Comparison of ENCODE assay signal across 14 cellular contexts in genomic region chr16:77993111-77993571, GRCh38. TPM values are rescaled to one million over a fixed set of nuclear protein-coding genes. Genes with fewer than 3 reads are reported as not detected.
A peak's percentile ranks its signal among the peaks of the same experiment; 100 is the strongest.
DNase-seq lines count a peak whose midpoint lies in the region; ATAC-seq and TF ChIP-seq lines count a peak whose summit lies in the region.
"Had no signal": no experiment of that assay in that cellular context is flagged by ENCODE, and none has a peak within 500 bp of the region (broad histone marks: within the 10 kb centered on the region; RNA-seq: fewer than 3 reads in every experiment).

No MANE protein-coding gene starts in this region.

- CTCF ChIA-PET in activated CD8-positive, alpha-beta memory T cell treated with anti-CD3 and anti-CD28 coated beads, Interleukin-2, amount 10 ng/mL, durations not matched to agents 7 days and 5 days (lab: Charles Lee) = interaction anchor here (1.9 kb wide), 1 partner anchor 10 kb away, joined by 5 read pairs; no protein-coding TSS in a partner anchor

- peaks cover 14 to 49% (median 22%) of the 10 kb centered on the region in 5 experiments for H3K9me3 Mint-ChIP-seq in brain
- H3K9me3 Mint-ChIP-seq in effector memory CD8-positive, alpha-beta T cell = peaks cover 2 to 5% of the 10 kb centered on the region in 2 donors
- peaks cover 14% of the 10 kb centered on the region for H3K9me3 Mint-ChIP-seq in activated CD8-positive, alpha-beta memory T cell treated with anti-CD3 and anti-CD28 coated beads, Interleukin-2, amount 10 ng/mL, durations not matched to agents 7 days and 5 days (ENCODE audit: low read depth)

- DNase-seq in A172 (ENCODE audit: low spot score) (peak; percentile 14), HT-29 (ENCODE audit: low spot score) (peak; percentile 12), iris pigment epithelial cell (ENCODE audit: low read depth) (peak; percentile 59), EL (no peak)
- no peak for DNase-seq in effector memory CD8-positive, alpha-beta T cell
- no peak for DNase-seq in activated CD8-positive, alpha-beta memory T cell treated with anti-CD3 and anti-CD28 coated beads, Interleukin-2, amount 10 ng/mL, durations not matched to agents 7 days and 5 days
- DNase-seq: activated CD8-positive, alpha-beta memory T cell treated with anti-CD3 and anti-CD28 coated beads for 24 hours; brain microvascular endothelial cell; gastrocnemius medialis; GOT3; NCI-H146; nephron progenitor cell had no signal

- peaks cover 8% of the 10 kb centered on the region for H3K27me3 Mint-ChIP-seq in brain
- peaks cover 23 to 30% of the 10 kb centered on the region in 2 donors for H3K27me3 Mint-ChIP-seq in effector memory CD8-positive, alpha-beta T cell
- peaks cover 14% of the 10 kb centered on the region for H3K27me3 Mint-ChIP-seq in activated CD8-positive, alpha-beta memory T cell treated with anti-CD3 and anti-CD28 coated beads, Interleukin-2, amount 10 ng/mL, durations not matched to agents 7 days and 5 days

- H3K4me1 Mint-ChIP-seq in brain = peaks cover 51% of the 10 kb centered on the region
- no peaks in the 10 kb centered on the region for H3K4me1 Mint-ChIP-seq in effector memory CD8-positive, alpha-beta T cell (ENCODE audit: low read depth in 2 of 2)
- no peaks in the 10 kb centered on the region for H3K4me1 Mint-ChIP-seq in activated CD8-positive, alpha-beta memory T cell treated with anti-CD3 and anti-CD28 coated beads, Interleukin-2, amount 10 ng/mL, durations not matched to agents 7 days and 5 days

- peaks cover 4% of the 10 kb centered on the region for H3K36me3 Mint-ChIP-seq in brain
- H3K36me3 Mint-ChIP-seq in effector memory CD8-positive, alpha-beta T cell (ENCODE audit: insufficient read depth) = no peaks in the 10 kb centered on the region
- H3K36me3 Mint-ChIP-seq in activated CD8-positive, alpha-beta memory T cell treated with anti-CD3 and anti-CD28 coated beads, Interleukin-2, amount 10 ng/mL, durations not matched to agents 7 days and 5 days = peaks cover 4% of the 10 kb centered on the region

- peak overlapping the region in 1 of 5 experiments; percentile 41 for H3K4me3 Mint-ChIP-seq in brain
- H3K4me3 Mint-ChIP-seq in effector memory CD8-positive, alpha-beta T cell = no peak overlapping the region
- H3K4me3 Mint-ChIP-seq in activated CD8-positive, alpha-beta memory T cell treated with anti-CD3 and anti-CD28 coated beads, Interleukin-2, amount 10 ng/mL, durations not matched to agents 7 days and 5 days = no peak overlapping the region
- H3K4me3 Mint-ChIP-seq: nephron progenitor cell had no signal

- ATAC-seq in effector memory CD8-positive, alpha-beta T cell (replicated peaks) = no peak
- no peak for ATAC-seq in HG02610 (IDR thresholded peaks at IDR 0.05; ENCODE audit: unreplicated experiment)
- no peak for ATAC-seq in activated CD8-positive, alpha-beta memory T cell treated with anti-CD3 and anti-CD28 coated beads, Interleukin-2, amount 10 ng/mL, durations not matched to agents 7 days and 5 days

- peak overlapping the region; percentile 48 to 91 (median 78) for H3K27ac Mint-ChIP-seq in brain
- H3K27ac Mint-ChIP-seq in effector memory CD8-positive, alpha-beta T cell = no peak overlapping the region
- no peak overlapping the region for H3K27ac Mint-ChIP-seq in activated CD8-positive, alpha-beta memory T cell treated with anti-CD3 and anti-CD28 coated beads, Interleukin-2, amount 10 ng/mL, durations not matched to agents 7 days and 5 days

- no peak for TF ChIP-seq CTCF in brain (conservative IDR thresholded peaks at IDR 0.05)

RNA-seq across cellular contexts. Expression of gene CLEC3A, which starts 29.2 kb away (rescaled TPM):
- not detected in 2 replicates for total RNA-seq in A172 (2014; rRNA removed; shearing (Covaris generic))
- total RNA-seq in HT-29 (2014; rRNA removed; shearing (Covaris generic)) = 64.6 and 71.2 TPM in 2 replicates
- polyA plus RNA-seq in brain (ENCODE audit: insufficient read depth, low read depth, low replicate concordance) = not detected
- not detected for total RNA-seq in activated CD8-positive, alpha-beta memory T cell treated with anti-CD3 and anti-CD28 coated beads, Interleukin-2, amount 10 ng/mL, durations not matched to agents 7 days and 5 days
- total RNA-seq: gastrocnemius medialis had no signal

Comparison
In these comparisons a context has a peak if more than half of its experiments do, and no peak if none do; other contexts are left out.
1. DNase-seq: peak in A172 (single experiment), HT-29 (single experiment) and iris pigment epithelial cell (single experiment); none in effector memory CD8-positive, alpha-beta T cell (0 of 3), activated CD8-positive, alpha-beta memory T cell treated with anti-CD3 and anti-CD28 coated beads, Interleukin-2, amount 10 ng/mL, durations not matched to agents 7 days and 5 days (single experiment) and EL (single experiment).
2. H3K27ac Mint-ChIP-seq: peak in brain (5 of 5); none in effector memory CD8-positive, alpha-beta T cell (0 of 2) and activated CD8-positive, alpha-beta memory T cell treated with anti-CD3 and anti-CD28 coated beads, Interleukin-2, amount 10 ng/mL, durations not matched to agents 7 days and 5 days (single experiment).
3. RNA of gene CLEC3A, which starts 29.2 kb away (total RNA-seq): 64.6 to 71.2 TPM in HT-29; not detected in A172 and not detected in activated CD8-positive, alpha-beta memory T cell treated with anti-CD3 and anti-CD28 coated beads, Interleukin-2, amount 10 ng/mL, durations not matched to agents 7 days and 5 days; every median in the first group is over 10 times any median in the second.